Comparison of ENCODE assay signal across 11 cellular contexts in genomic region chr1:179298952-179299351, GRCh38. TPM values are rescaled to one million over a fixed set of nuclear protein-coding genes. Genes with fewer than 3 reads are reported as not detected.
DNase-seq lines count a peak whose midpoint lies in the region; ATAC-seq and TF ChIP-seq lines count a peak whose summit lies in the region.
"Had no signal": no experiment of that assay in that cellular context is flagged by ENCODE, and none has a peak within 500 bp of the region (broad histone marks: within the 10 kb centered on the region; RNA-seq: fewer than 3 reads in every experiment).

No MANE protein-coding gene starts in this region.

- no peak overlapping the region for H3K4me3 ChIP-seq in body of pancreas
- H3K4me3 ChIP-seq: stomach had no signal

- WGBS in body of pancreas, 2 donors: 81 to 86% methylated on average over 3 of the region's 3 CpGs

- TF ChIP-seq CTCF in body of pancreas (IDR thresholded peaks at IDR 0.05): no peak

- peak overlapping the region; percentile 42 for H3K27ac Mint-ChIP-seq in T-helper 1 cell treated with Interleukin-12 subunit alpha and Interleukin-12 subunit beta and Interleukin-4 antibody, amounts not matched to agents 30 μg/mL and 1 μg/mL, for 36 hours

- H3K9me3 ChIP-seq in body of pancreas: no peaks in the 10 kb centered on the region
- H3K9me3 ChIP-seq: stomach had no signal

- peaks cover 38% of the 10 kb centered on the region for H3K4me1 ChIP-seq in body of pancreas

- H3K36me3 Mint-ChIP-seq in T-helper 1 cell treated with Interleukin-12 subunit alpha and Interleukin-12 subunit beta and Interleukin-4 antibody, amounts not matched to agents 30 μg/mL and 1 μg/mL, for 36 hours (ENCODE audit: low read depth): peaks cover 26% of the 10 kb centered on the region

- H3K27me3 Mint-ChIP-seq in T-helper 1 cell treated with Interleukin-12 subunit alpha and Interleukin-12 subunit beta and Interleukin-4 antibody, amounts not matched to agents 30 μg/mL and 1 μg/mL, for 36 hours (ENCODE audit: low read depth): no peaks in the 10 kb centered on the region

- no peaks in the 10 kb centered on the region for H3K9me3 Mint-ChIP-seq in T-helper 1 cell treated with Interleukin-12 subunit alpha and Interleukin-12 subunit beta and Interleukin-4 antibody, amounts not matched to agents 30 μg/mL and 1 μg/mL, for 36 hours

- H3K27ac ChIP-seq in body of pancreas: no peak overlapping the region
- H3K27ac ChIP-seq: stomach had no signal

- H3K27me3 ChIP-seq in body of pancreas: no peaks in the 10 kb centered on the region
- H3K27me3 ChIP-seq: stomach had no signal

- ATAC-seq in GM18858 (IDR thresholded peaks at IDR 0.05; ENCODE audit: unreplicated experiment) (peak; percentile 90), HG02588 (IDR thresholded peaks at IDR 0.05; ENCODE audit: unreplicated experiment) (peak; percentile 87), left lobe of liver (peak; percentile 24), body of pancreas (no peak)

- H3K4me3 Mint-ChIP-seq in T-helper 1 cell treated with Interleukin-12 subunit alpha and Interleukin-12 subunit beta and Interleukin-4 antibody, amounts not matched to agents 30 μg/mL and 1 μg/mL, for 36 hours: peak overlapping the region; percentile 18

- no peak for DNase-seq in left lobe of liver (ENCODE audit: low spot score)
- no peak for DNase-seq in ecto neural progenitor cell (ENCODE audit: low spot score)
- no peak for DNase-seq in AG08396 (ENCODE audit: low spot score)
- DNase-seq in H4 (ENCODE audit: low spot score): no peak
- DNase-seq in body of pancreas: no peak
- DNase-seq: mesenchymal stem cell, NCI-H526 treated with DMSO at 0.1 percent for 48 hours, stomach had no signal

- no peak for TF ChIP-seq POLR2A in body of pancreas (IDR thresholded peaks at IDR 0.05)

- intact Hi-C loops in body of pancreas (cut with DNase I): no loop called here

- H3K4me1 Mint-ChIP-seq in T-helper 1 cell treated with Interleukin-12 subunit alpha and Interleukin-12 subunit beta and Interleukin-4 antibody, amounts not matched to agents 30 μg/mL and 1 μg/mL, for 36 hours (ENCODE audit: low read depth): peaks cover 41% of the 10 kb centered on the region

- peaks cover 0 to 2% of the 10 kb centered on the region in 2 donors for H3K36me3 ChIP-seq in body of pancreas (replicated peaks in 1 of 2; ENCODE audit: insufficient read depth in 1 of 2, low read depth in 2 of 2)

RNA-seq across cellular contexts. Expression of gene SOAT1, which starts 5.4 kb away (rescaled TPM):
- total RNA-seq in left lobe of liver: 13.9 TPM
- total RNA-seq in H4 (2014; rRNA removed; shearing (Covaris generic)): 20.9 and 39.3 TPM in 2 replicates
- 10 to 100 TPM; 19.1 to 25.4 TPM for total RNA-seq in body of pancreas
